8 cellular contexts compared by ENCODE assay signal in the genomic region with DNA sequence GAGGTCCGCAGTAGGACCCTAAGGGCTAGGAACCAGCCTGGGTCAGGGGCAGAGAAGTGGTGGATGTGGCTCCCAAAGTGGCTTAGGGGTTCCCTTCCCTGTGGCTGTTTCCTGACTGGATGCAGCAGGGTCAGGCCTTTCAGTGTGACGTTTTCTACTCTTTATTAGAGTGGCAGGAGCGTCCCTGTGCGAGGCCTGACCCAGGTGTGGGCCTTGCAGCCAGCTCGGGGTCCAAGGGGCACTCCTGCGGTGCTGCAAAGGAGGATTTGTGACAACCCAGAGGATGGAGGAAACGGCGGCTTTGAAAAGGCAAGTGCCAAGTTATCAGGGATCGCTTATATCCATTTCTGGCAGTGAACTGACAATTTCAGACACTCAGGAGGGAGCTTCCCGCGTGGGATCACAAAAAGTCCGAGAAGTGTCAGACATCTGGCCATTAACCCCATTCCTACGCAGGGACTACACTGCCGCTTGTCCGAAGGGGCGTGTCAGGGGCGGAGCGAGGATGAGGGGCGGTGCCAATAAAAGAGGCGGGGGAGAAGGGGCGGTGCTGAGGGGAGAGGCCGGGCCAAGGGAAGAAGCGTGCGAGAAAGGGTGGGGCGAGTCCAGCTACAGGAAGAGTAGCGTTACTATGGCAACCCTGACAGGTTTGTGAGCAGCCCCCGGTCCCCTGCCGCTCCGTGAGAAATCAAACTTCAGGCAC.
A peak's percentile ranks its signal among the peaks of the same experiment; 100 is the strongest.
DNase-seq lines count a peak whose midpoint lies in the region; ATAC-seq lines count a peak whose summit lies in the region.

No MANE protein-coding gene starts in this region.

- DNase-seq in SIG-M5 treated with dmso at 0.1 percent for 504 hours (lab: John Stamatoyannopoulos, UW; ENCODE audit: unreplicated experiment) (peak; percentile 4), SIG-M5 (lab: John Stamatoyannopoulos, UW) (no peak), activated T-cell treated with anti-CD3 and anti-CD28 coated beads for 4 hours (peak; percentile 81), head of caudate nucleus (peak; percentile 73 to 98 (median 91)), NCI-H2107 treated with DMSO at 0.1 percent for 48 hours (lab: John Stamatoyannopoulos, UW; ENCODE audit: unreplicated experiment) (no peak), NCI-H128 (lab: John Stamatoyannopoulos, UW; ENCODE audit: unreplicated experiment) (no peak)
- DNase-seq in stimulated activated CD4-positive, alpha-beta T cell treated with anti-CD3 and anti-CD28 coated beads, Interleukin-12 subunit alpha, Interleukin-12 subunit beta, amount 100 ng/mL, for 4 hours = peak; percentile 76

- intact Hi-C loops in head of caudate nucleus (cut with DNase I) = no loop called here

- no peak for ATAC-seq in HG02763 (IDR thresholded peaks at IDR 0.05; ENCODE audit: unreplicated experiment)

Comparison
In these comparisons a context has a peak if more than half of its experiments do, and no peak if none do; other contexts are left out.
1. DNase-seq: peak in SIG-M5 treated with dmso at 0.1 percent for 504 hours (single experiment), activated T-cell treated with anti-CD3 and anti-CD28 coated beads for 4 hours (single experiment), head of caudate nucleus (42 of 42) and stimulated activated CD4-positive, alpha-beta T cell treated with anti-CD3 and anti-CD28 coated beads, Interleukin-12 subunit alpha, Interleukin-12 subunit beta, amount 100 ng/mL, for 4 hours (single experiment); none in SIG-M5 (single experiment), NCI-H2107 treated with DMSO at 0.1 percent for 48 hours (single experiment) and NCI-H128 (single experiment).